8 cellular contexts compared by ENCODE assay signal in the genomic region with DNA sequence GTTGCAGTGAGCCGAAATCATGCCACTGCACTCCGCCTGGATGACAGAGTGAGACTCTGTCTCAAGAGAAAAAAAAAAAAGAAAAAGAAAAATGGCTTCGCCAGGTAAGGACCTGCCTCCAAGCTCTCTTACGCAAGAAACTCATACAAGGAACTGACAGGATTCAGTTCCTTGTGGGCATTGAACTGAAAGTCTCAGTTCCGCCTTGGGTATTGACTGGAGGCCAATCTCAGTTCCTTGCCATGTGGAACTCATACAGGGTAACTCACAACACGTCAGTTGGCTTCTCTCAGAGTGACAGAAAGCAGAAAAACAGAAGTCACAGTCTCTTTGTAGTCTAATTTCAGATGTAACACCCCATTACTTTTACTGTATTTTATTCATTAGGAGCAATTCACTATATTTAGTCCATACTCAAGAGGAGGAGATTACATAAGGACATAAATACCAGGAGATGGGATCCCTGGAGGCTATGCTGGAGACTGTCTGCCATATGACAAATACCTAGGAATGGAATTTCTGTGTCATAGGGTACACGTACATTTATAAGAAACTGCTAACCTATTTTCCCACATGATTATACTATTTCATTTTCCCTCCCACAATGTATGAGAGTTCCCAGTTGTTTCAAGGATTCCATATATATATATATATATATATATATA. TPM values are rescaled to one million over a fixed set of nuclear protein-coding genes. Genes with fewer than 3 reads are reported as not detected.
DNase-seq lines count a peak whose midpoint lies in the region; ATAC-seq and TF ChIP-seq lines count a peak whose summit lies in the region.

No MANE protein-coding gene starts in this region.

- in situ Hi-C loops in transverse colon (cut with MboI; ENCODE audit: low pct_ligation_motif_present in 1 of 4, low pct_unique_long_range_greater_than_20kb in 1 of 4, low sequenced_read_pairs in 3 of 4), result no loop called here

- H3K36me3 ChIP-seq in heart left ventricle (no peaks in the 10 kb centered on the region), left ventricle myocardium inferior (no peaks in the 10 kb centered on the region), transverse colon (no peaks in the 10 kb centered on the region), suprapubic skin (no peaks in the 10 kb centered on the region)

- 78 to 84% (median 81%) methylated on average over 7 of the region's 7 CpGs for WGBS in heart left ventricle, 4 donors
- WGBS in transverse colon (ENCODE audit: low coverage in 1 of 2), 2 donors, result 79 to 80% methylated on average over 3 to 7 of the region's 7 CpGs
- WGBS in suprapubic skin, result 43% methylated on average over 7 of the region's 7 CpGs

- DNase-seq in heart left ventricle (no peak), left ventricle myocardium inferior (no peak), SKM-1 treated with dmso at 0.1 percent for 144 hours (lab: John Stamatoyannopoulos, UW; ENCODE audit: unreplicated experiment) (peak; percentile 51), transverse colon (peak; percentile 40), suprapubic skin (ENCODE audit: low spot score in 2 of 2) (no peak)
- no peak for DNase-seq in stimulated activated CD4-positive, alpha-beta T cell treated with anti-CD3 and anti-CD28 coated beads, Interleukin-2, amount 100 ng/mL, for 48 hours
- no peak for DNase-seq in activated CD8-positive, alpha-beta memory T cell treated with anti-CD3 and anti-CD28 coated beads, Interleukin-2, amount 50 U/mL, for 4 hours

- H3K9me3 ChIP-seq in heart left ventricle (no peaks in the 10 kb centered on the region), left ventricle myocardium inferior (replicated peaks) (no peaks in the 10 kb centered on the region), transverse colon (no peaks in the 10 kb centered on the region), suprapubic skin (no peaks in the 10 kb centered on the region)

- H3K4me1 ChIP-seq in heart left ventricle (peaks cover 0 to 5% (median 0%) of the 10 kb centered on the region in 12 donors), left ventricle myocardium inferior (no peaks in the 10 kb centered on the region), transverse colon (no peaks in the 10 kb centered on the region), suprapubic skin (peaks cover 5% of the 10 kb centered on the region)

- TF ChIP-seq EP300 in transverse colon (IDR thresholded peaks at IDR 0.05; ENCODE audit: low read depth) (no peak), suprapubic skin (IDR thresholded peaks at IDR 0.05) (no peak)

- TF ChIP-seq POLR2A in heart left ventricle (IDR thresholded peaks at IDR 0.05) (no peak), transverse colon (IDR thresholded peaks at IDR 0.05) (no peak), suprapubic skin (IDR thresholded peaks at IDR 0.05) (no peak)

- no peak overlapping the region for H3K4me3 ChIP-seq in heart left ventricle
- H3K4me3 ChIP-seq in left ventricle myocardium inferior, result no peak overlapping the region
- H3K4me3 ChIP-seq in transverse colon, result no peak overlapping the region
- no peak overlapping the region for H3K4me3 ChIP-seq in suprapubic skin

- H3K27ac ChIP-seq in heart left ventricle (peak overlapping the region in 1 of 12 donors; percentile 28), left ventricle myocardium inferior (replicated peaks) (no peak overlapping the region), transverse colon (no peak overlapping the region), suprapubic skin (no peak overlapping the region)

- intact Hi-C loops in heart left ventricle (cut with DNase I), result no loop called here
- intact Hi-C loops in left ventricle myocardium inferior (cut with micrococcal nuclease), result no loop called here
- intact Hi-C loops in transverse colon (cut with DNase I; ENCODE audit: low total_unique reads), result no loop called here

- H3K27me3 ChIP-seq in heart left ventricle (no peaks in the 10 kb centered on the region), left ventricle myocardium inferior (ENCODE audit: low read depth) (no peaks in the 10 kb centered on the region), transverse colon (no peaks in the 10 kb centered on the region), suprapubic skin (no peaks in the 10 kb centered on the region)

- ATAC-seq in heart left ventricle, result peak; percentile 14 to 73 (median 58)
- ATAC-seq in HG03095 (IDR thresholded peaks at IDR 0.05; ENCODE audit: unreplicated experiment), result peak; percentile 96

- TF ChIP-seq CTCF in heart left ventricle (IDR thresholded peaks at IDR 0.05) (no peak), left ventricle myocardium inferior (IDR thresholded peaks at IDR 0.05; ENCODE audit: borderline replicate concordance) (no peak), transverse colon (IDR thresholded peaks at IDR 0.05) (no peak), suprapubic skin (IDR thresholded peaks at IDR 0.05) (no peak)

RNA-seq across cellular contexts. Expression of gene NOPCHAP1, which starts 11.4 kb away (rescaled TPM):
- total RNA-seq in heart left ventricle (10 to 100 TPM in 4 of 9 donors, 1 to 10 TPM in 5; 3.5 to 14.5 (median 9.3) TPM), left ventricle myocardium inferior (11.1 TPM), transverse colon (1 to 10 TPM in 3 of 4 donors, under 1 TPM in 1; 0.37 to 5.7 (median 2.2) TPM), suprapubic skin (1 to 10 TPM; 4.7 to 9.9 (median 6.6) TPM)
- 1 to 10 TPM; 5.6 to 7.4 TPM for polyA plus RNA-seq in heart left ventricle

RNA-seq across cellular contexts. Expression of gene SLC41A2, which starts 16.7 kb away (rescaled TPM):
- total RNA-seq in heart left ventricle (10 to 100 TPM in 2 of 9 donors, 1 to 10 TPM in 7; 1.3 to 12.8 (median 4.2) TPM), left ventricle myocardium inferior (4.6 TPM), transverse colon (100 to 1,000 TPM in 3 of 4 donors, 10 to 100 TPM in 1; 31.6 to 154 (median 129) TPM), suprapubic skin (10 to 100 TPM in 1 of 4 donors, 1 to 10 TPM in 3; 1.8 to 14.6 (median 6.6) TPM)
- polyA plus RNA-seq in heart left ventricle, result 1 to 10 TPM in 1 of 2 donors, under 1 TPM in 1; 0.30 to 1.1 TPM

Comparison
In these comparisons a context has a peak if more than half of its experiments do, and no peak if none do; other contexts are left out.
1. DNase-seq: peak in SKM-1 treated with dmso at 0.1 percent for 144 hours (single experiment) and transverse colon (single experiment); none in heart left ventricle (0 of 5), left ventricle myocardium inferior (single experiment), stimulated activated CD4-positive, alpha-beta T cell treated with anti-CD3 and anti-CD28 coated beads, Interleukin-2, amount 100 ng/mL, for 48 hours (0 of 2), activated CD8-positive, alpha-beta memory T cell treated with anti-CD3 and anti-CD28 coated beads, Interleukin-2, amount 50 U/mL, for 4 hours (single experiment) and suprapubic skin (0 of 2).